ENCODE assay signal across 34 cellular contexts in genomic region chr7:101667399-101667798, GRCh38. TPM values are rescaled to one million over a fixed set of nuclear protein-coding genes. Genes with fewer than 3 reads are reported as not detected.
"Had no signal": no experiment of that assay in that cellular context is flagged by ENCODE, and none has a peak within 500 bp of the region (broad histone marks: within the 10 kb centered on the region; RNA-seq: fewer than 3 reads in every experiment).

No MANE protein-coding gene starts in this region.

- H3K4me3 Mint-ChIP-seq: naive B cell; naive thymus-derived CD8-positive, alpha-beta T cell; natural killer cell treated with Interleukin-12 subunit alpha and Interleukin-12 subunit beta and Interleukin-15 and Interleukin-18, amount 100 ng/mL, for 72 hours; neural crest cell; stimulated activated effector memory CD8-positive, alpha-beta T cell treated with anti-CD3 and anti-CD28 coated beads, Interleukin-12 subunit alpha, Interleukin-12 subunit beta, amount 100 ng/mL, for 72 hours; stimulated activated naive B cell treated with anti-CD40 and anti-IgM and Interleukin-4, amounts not matched to agents 10 μg/mL and 1 μg/mL and 100 μg/mL, for 72 hours; stimulated activated naive CD8-positive, alpha-beta T cell treated with anti-CD3 and anti-CD28 coated beads, Interleukin-15, Interleukin-2, amounts not matched to agents 100 ng/mL and 50 ng/mL, for 24 hours had no signal

- H3K79me2 ChIP-seq: parathyroid adenoma had no signal

- H3K9me3 Mint-ChIP-seq: natural killer cell treated with Interleukin-12 subunit alpha and Interleukin-12 subunit beta and Interleukin-15 and Interleukin-18, amount 100 ng/mL, for 72 hours had no signal

- DNase-seq: naive B cell; naive thymus-derived CD8-positive, alpha-beta T cell; nucleus accumbens; ovary; posterior cingulate gyrus; psoas muscle; right lobe of liver; sigmoid colon; small intestine; stimulated activated CD4-positive, alpha-beta T cell treated with anti-CD3 and anti-CD28 coated beads, Interleukin-15, amount 100 ng/mL, for 24 hours; stimulated activated CD4-positive, alpha-beta T cell treated with anti-CD3 and anti-CD28 coated beads, Interleukin-2, amount 100 ng/mL, for 24 hours; stimulated activated CD4-positive, alpha-beta T cell treated with anti-CD3 and anti-CD28 coated beads, Interleukin-2, amount 100 ng/mL, for 48 hours; stimulated activated CD4-positive, alpha-beta T cell treated with anti-CD3 and anti-CD28 coated beads, Interleukin-4, amount 100 ng/mL, for 24 hours; stimulated activated naive B cell treated with anti-CD40 and anti-IgM and Interleukin-4, amounts not matched to agents 10 μg/mL and 1 μg/mL and 100 μg/mL, for 72 hours; stimulated activated naive CD4-positive, alpha-beta T cell treated with Interleukin-2 at 50 U/mL for 16 hours; stomach; thyroid gland; trophoblast cell; upper lobe of right lung; uterus had no signal

- H3K4me1 ChIP-seq: parathyroid adenoma, right lobe of liver, sigmoid colon, stomach, thyroid gland, tibial nerve, upper lobe of right lung, uterus had no signal

- H3K36me3 ChIP-seq: neutrophil, ovary, right lobe of liver, sigmoid colon, stomach, thoracic aorta, thyroid gland, tibial nerve, upper lobe of right lung, uterus had no signal

- H3K4me3 ChIP-seq: ovary, psoas muscle, right lobe of liver, sigmoid colon, stomach, thoracic aorta, thyroid gland, tibial nerve, upper lobe of right lung, uterus had no signal

- H3K27ac ChIP-seq: neutrophil, ovary, parathyroid adenoma, psoas muscle, right lobe of liver, sigmoid colon, stomach, thoracic aorta, thyroid gland, tibial nerve, upper lobe of right lung, uterus had no signal

- H3K27me3 ChIP-seq: neutrophil, ovary, right lobe of liver, sigmoid colon, thyroid gland, tibial nerve, upper lobe of right lung, uterus had no signal

- H3K9me3 ChIP-seq: neutrophil, ovary, psoas muscle, right lobe of liver, sigmoid colon, thoracic aorta, thyroid gland, upper lobe of right lung, uterus had no signal

- H3K4me1 Mint-ChIP-seq: naive B cell; naive thymus-derived CD8-positive, alpha-beta T cell; stimulated activated effector memory CD8-positive, alpha-beta T cell treated with anti-CD3 and anti-CD28 coated beads, Interleukin-12 subunit alpha, Interleukin-12 subunit beta, amount 100 ng/mL, for 72 hours; stimulated activated naive B cell treated with anti-CD40 and anti-IgM and Interleukin-4, amounts not matched to agents 10 μg/mL and 1 μg/mL and 100 μg/mL, for 72 hours had no signal

- H3K27ac Mint-ChIP-seq: naive B cell; natural killer cell treated with Interleukin-12 subunit alpha and Interleukin-12 subunit beta and Interleukin-15 and Interleukin-18, amount 100 ng/mL, for 72 hours; progenitor cell of endocrine pancreas; stimulated activated effector memory CD8-positive, alpha-beta T cell treated with anti-CD3 and anti-CD28 coated beads, Interleukin-12 subunit alpha, Interleukin-12 subunit beta, amount 100 ng/mL, for 72 hours; stimulated activated naive B cell treated with anti-CD40 and anti-IgM and Interleukin-4, amounts not matched to agents 10 μg/mL and 1 μg/mL and 100 μg/mL, for 72 hours; stimulated activated naive CD8-positive, alpha-beta T cell treated with anti-CD3 and anti-CD28 coated beads, Interleukin-15, Interleukin-2, amounts not matched to agents 100 ng/mL and 50 ng/mL, for 24 hours had no signal

- H3K9ac ChIP-seq: parathyroid adenoma had no signal

- H3K36me3 Mint-ChIP-seq: natural killer cell treated with Interleukin-12 subunit alpha and Interleukin-12 subunit beta and Interleukin-15 and Interleukin-18, amount 100 ng/mL, for 72 hours; stimulated activated effector memory CD8-positive, alpha-beta T cell treated with anti-CD3 and anti-CD28 coated beads, Interleukin-12 subunit alpha, Interleukin-12 subunit beta, amount 100 ng/mL, for 72 hours had no signal

- ATAC-seq: naive thymus-derived CD8-positive, alpha-beta T cell; natural killer cell treated with Interleukin-12 subunit alpha and Interleukin-12 subunit beta and Interleukin-15 and Interleukin-18, amount 100 ng/mL, for 72 hours; psoas muscle; right cardiac atrium; stimulated activated effector memory CD8-positive, alpha-beta T cell treated with anti-CD3 and anti-CD28 coated beads, Interleukin-12 subunit alpha, Interleukin-12 subunit beta, amount 100 ng/mL, for 72 hours; stimulated activated naive B cell treated with anti-CD40 and anti-IgM and Interleukin-4, amounts not matched to agents 10 μg/mL and 1 μg/mL and 100 μg/mL, for 72 hours had no signal

RNA-seq across cellular contexts. Expression of gene MYL10, which starts 38.3 kb away (rescaled TPM):
- total RNA-seq: naive thymus-derived CD8-positive, alpha-beta T cell; natural killer cell treated with Interleukin-12 subunit alpha and Interleukin-12 subunit beta and Interleukin-15 and Interleukin-18, amount 100 ng/mL, for 72 hours; neural crest cell; omental fat pad; ovary; progenitor cell of endocrine pancreas; psoas muscle; renal cortical epithelial cell; right cardiac atrium; right lobe of liver; sigmoid colon; stomach; subcutaneous adipose tissue; temporal lobe; thoracic aorta; thyroid gland; tibial nerve; upper lobe of right lung; uterus had no signal
- polyA plus RNA-seq: naive thymus-derived CD8-positive, alpha-beta T cell; ovary; right cardiac atrium; sigmoid colon; small intestine; stomach had no signal
